ENCODE assay signal across 8 cellular contexts in the genomic region with DNA sequence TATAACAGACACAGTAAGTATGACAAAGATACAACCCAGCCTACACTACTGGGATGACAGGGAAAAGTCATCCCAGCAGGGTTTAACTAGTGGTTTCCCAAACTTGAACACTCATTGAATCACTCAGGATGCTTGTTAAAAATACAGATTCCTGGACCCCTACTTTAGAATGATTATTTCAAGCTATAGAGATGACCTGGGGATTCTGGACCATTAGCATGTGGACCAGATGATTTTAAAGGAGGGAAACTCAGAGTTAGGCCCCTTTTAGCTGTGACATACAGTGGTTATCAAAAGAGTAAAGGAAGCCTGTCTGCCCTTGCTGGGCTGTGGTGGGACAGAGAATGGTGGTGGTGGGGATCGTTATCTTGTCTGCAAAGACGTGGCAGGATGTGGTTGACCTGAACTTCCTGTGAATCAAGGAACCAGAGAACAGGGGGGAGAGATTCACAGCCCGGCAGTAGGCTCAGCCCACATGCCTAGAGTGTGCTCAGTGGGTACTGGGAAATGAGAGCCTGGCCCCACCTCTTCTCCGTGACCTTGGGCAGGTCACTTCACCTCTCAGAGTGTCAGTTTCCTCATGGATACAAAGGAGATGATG.
A peak's percentile ranks its signal among the peaks of the same experiment; 100 is the strongest.
DNase-seq lines count a peak whose midpoint lies in the region; ATAC-seq lines count a peak whose summit lies in the region.

No MANE protein-coding gene starts in this region.

- no peak for ATAC-seq in GM18858 (IDR thresholded peaks at IDR 0.05; ENCODE audit: unreplicated experiment)

- H3K4me3 ChIP-seq in Jurkat, Clone E6-1 (ENCODE audit: low read length) = no peak overlapping the region

- DNase-seq in ELR (ENCODE audit: low read depth) (peak; percentile 85), NCI-H748 (lab: John Stamatoyannopoulos, UW; ENCODE audit: unreplicated experiment) (no peak), HuH-7 (ENCODE audit: low spot score) (no peak)
- DNase-seq in Jurkat, Clone E6-1 (ENCODE audit: low read depth, low spot score) = peak; percentile 97
- DNase-seq in activated CD4-positive, alpha-beta T cell treated with anti-CD3 and anti-CD28 coated beads for 1 hour = peak; percentile 75
- DNase-seq in effector CD4-positive, alpha-beta T cell = peak; percentile 82
- peak; percentile 55 to 71 for DNase-seq in stimulated activated CD4-positive, alpha-beta T cell treated with anti-CD3 and anti-CD28 coated beads, Interleukin-1b, Interleukin-23, amount 100 ng/mL, for 1 hour (ENCODE audit: low read depth in 2 of 2)

Comparison
In these comparisons a context has a peak if more than half of its experiments do, and no peak if none do; other contexts are left out.
1. DNase-seq: peak in ELR (single experiment), Jurkat, Clone E6-1 (single experiment), activated CD4-positive, alpha-beta T cell treated with anti-CD3 and anti-CD28 coated beads for 1 hour (single experiment), effector CD4-positive, alpha-beta T cell (single experiment) and stimulated activated CD4-positive, alpha-beta T cell treated with anti-CD3 and anti-CD28 coated beads, Interleukin-1b, Interleukin-23, amount 100 ng/mL, for 1 hour (2 of 2); none in NCI-H748 (single experiment) and HuH-7 (single experiment).